21 cellular contexts compared by ENCODE assay signal in genomic region chr10:133481657-133482056, GRCh38. TPM values are rescaled to one million over a fixed set of nuclear protein-coding genes. Genes with fewer than 3 reads are reported as not detected.
DNase-seq lines count a peak whose midpoint lies in the region; ATAC-seq and TF ChIP-seq lines count a peak whose summit lies in the region.
"Had no signal": no experiment of that assay in that cellular context is flagged by ENCODE, and none has a peak within 500 bp of the region (broad histone marks: within the 10 kb centered on the region; RNA-seq: fewer than 3 reads in every experiment).

No MANE protein-coding gene starts in this region.

- H3K9me3 ChIP-seq in T-helper 17 cell (ENCODE audit: control insufficient read depth, low read length, poor library complexity, severe bottlenecking), result peaks cover under 1% of the 10 kb centered on the region
- H3K9me3 ChIP-seq in osteoblast (ENCODE audit: low read depth, low read length), result no peaks in the 10 kb centered on the region
- peaks cover 6 to 40% (median 21%) of the 10 kb centered on the region in 3 donors for H3K9me3 ChIP-seq in tibial artery
- H3K9me3 ChIP-seq: HAP-1 had no signal

- no peak overlapping the region for H3K4me3 Mint-ChIP-seq in activated CD4-positive, alpha-beta T cell treated with anti-CD3 and anti-CD28 coated beads, Interleukin-2, amount 10 ng/mL, durations not matched to agents 24 days and 14 days
- no peak overlapping the region for H3K4me3 Mint-ChIP-seq in T-helper 17 cell
- H3K4me3 Mint-ChIP-seq: B cell; CD4-positive, alpha-beta T cell; HFFc6 had no signal

- no peak for TF ChIP-seq CTCF in GM13977 (IDR thresholded peaks at IDR 0.05; ENCODE audit: extremely low read depth, insufficient read depth, missing control alignments)
- TF ChIP-seq CTCF in osteoblast (IDR thresholded peaks at IDR 0.05; ENCODE audit: extremely low read depth, low read depth, low read length), result no peak
- TF ChIP-seq CTCF in GM13976 (IDR thresholded peaks at IDR 0.05; ENCODE audit: borderline replicate concordance, control extremely low read depth, extremely low read depth, insufficient read depth, missing control alignments), result no peak
- no peak for TF ChIP-seq CTCF in tibial artery (IDR thresholded peaks at IDR 0.05)

- H3K36me3 ChIP-seq in osteoblast (ENCODE audit: insufficient read depth, low read length) (no peaks in the 10 kb centered on the region), tibial artery (peaks cover 0 to 10% (median 9%) of the 10 kb centered on the region in 3 donors)
- H3K36me3 ChIP-seq: HAP-1 had no signal

- peaks cover 25% of the 10 kb centered on the region for H3K9me3 Mint-ChIP-seq in activated CD4-positive, alpha-beta T cell treated with anti-CD3 and anti-CD28 coated beads, Interleukin-2, amount 10 ng/mL, durations not matched to agents 24 days and 14 days

- H3K79me2 ChIP-seq in osteoblast (ENCODE audit: insufficient read depth, low read length), result no peaks in the 10 kb centered on the region

- no peak overlapping the region for H3K27ac Mint-ChIP-seq in activated CD4-positive, alpha-beta T cell treated with anti-CD3 and anti-CD28 coated beads, Interleukin-2, amount 10 ng/mL, durations not matched to agents 24 days and 14 days
- peak overlapping the region; percentile 39 for H3K27ac Mint-ChIP-seq in T-helper 17 cell
- H3K27ac Mint-ChIP-seq: B cell; CD4-positive, alpha-beta T cell; HFFc6 had no signal

- H3K4me1 ChIP-seq in osteoblast (ENCODE audit: insufficient read depth, low read length) (no peaks in the 10 kb centered on the region), tibial artery (no peaks in the 10 kb centered on the region)
- H3K4me1 ChIP-seq: HAP-1 had no signal

- no peak overlapping the region for H2AFZ ChIP-seq in osteoblast (ENCODE audit: low read length)

- peaks cover 8% of the 10 kb centered on the region for H3K27me3 Mint-ChIP-seq in activated CD4-positive, alpha-beta T cell treated with anti-CD3 and anti-CD28 coated beads, Interleukin-2, amount 10 ng/mL, durations not matched to agents 24 days and 14 days
- H3K27me3 Mint-ChIP-seq in T-helper 17 cell, result no peaks in the 10 kb centered on the region
- H3K27me3 Mint-ChIP-seq: CD4-positive, alpha-beta T cell had no signal

- DNase-seq in activated CD4-positive, alpha-beta T cell treated with anti-CD3 and anti-CD28 coated beads, Interleukin-2, amount 10 ng/mL, durations not matched to agents 24 days and 14 days, result peak; percentile 32
- DNase-seq in activated CD4-positive, alpha-beta T cell treated with anti-CD3 and anti-CD28 coated beads for 1 hour, result no peak
- DNase-seq in GM13977 (ENCODE audit: low spot score) (peak; percentile 2), T-helper 17 cell (no peak), osteoblast (ENCODE audit: insufficient read length, low spot score, missing footprints) (peak; percentile 71), GM13976 (ENCODE audit: low spot score) (no peak), tibial artery (no peak), UCSD-AML1 (lab: John Stamatoyannopoulos, UW; ENCODE audit: unreplicated experiment) (no peak)
- DNase-seq: C1 segment of cervical spinal cord; Calu3; CD4-positive, alpha-beta T cell; DMS 273 treated with DMSO at 0.1 percent for 48 hours; DMS79; GOT3; HFFc6 had no signal

- no peak overlapping the region for H3K4me2 ChIP-seq in osteoblast (ENCODE audit: insufficient read depth, low read length)

- H3K27ac ChIP-seq in osteoblast (ENCODE audit: low read depth, low read length) (no peak overlapping the region), tibial artery (no peak overlapping the region)
- H3K27ac ChIP-seq: 22Rv1, HL-60 had no signal

- peaks cover under 1% of the 10 kb centered on the region for H3K36me3 Mint-ChIP-seq in activated CD4-positive, alpha-beta T cell treated with anti-CD3 and anti-CD28 coated beads, Interleukin-2, amount 10 ng/mL, durations not matched to agents 24 days and 14 days (ENCODE audit: low read depth)
- peaks cover 2% of the 10 kb centered on the region for H3K36me3 Mint-ChIP-seq in T-helper 17 cell (ENCODE audit: low read depth)

- H3K4me3 ChIP-seq in osteoblast (ENCODE audit: insufficient read depth, low read length) (no peak overlapping the region), tibial artery (no peak overlapping the region)
- H3K4me3 ChIP-seq: GM12878, HAP-1 had no signal

- H3K4me1 Mint-ChIP-seq in activated CD4-positive, alpha-beta T cell treated with anti-CD3 and anti-CD28 coated beads, Interleukin-2, amount 10 ng/mL, durations not matched to agents 24 days and 14 days, result no peaks in the 10 kb centered on the region
- peaks cover 2% of the 10 kb centered on the region for H3K4me1 Mint-ChIP-seq in T-helper 17 cell
- H3K4me1 Mint-ChIP-seq: B cell had no signal

- in situ Hi-C loops in GM13977 (cut with MboI; ENCODE audit: low pct_unique_long_range_greater_than_20kb, low sequenced_read_pairs, unreplicated experiment), result no loop called here
- in situ Hi-C loops in GM13976 (cut with MboI; ENCODE audit: low sequenced_read_pairs, unreplicated experiment), result no loop called here

- H3K27me3 ChIP-seq in osteoblast (ENCODE audit: insufficient read depth, low read length), result no peaks in the 10 kb centered on the region
- H3K27me3 ChIP-seq in tibial artery, result no peaks in the 10 kb centered on the region

- ATAC-seq in T-helper 17 cell, result no peak
- ATAC-seq: GM12878 had no signal

- intact Hi-C loops in activated CD4-positive, alpha-beta T cell treated with anti-CD3 and anti-CD28 coated beads, Interleukin-2, amount 10 ng/mL, durations not matched to agents 24 days and 14 days (cut with micrococcal nuclease), result no loop called here
- intact Hi-C loops in tibial artery (cut with DNase I; ENCODE audit: low total_unique reads), result no loop called here

- H4K20me1 ChIP-seq in osteoblast (ENCODE audit: insufficient read depth, low read length), result no peaks in the 10 kb centered on the region

RNA-seq across cellular contexts. Expression of gene SCART1, which starts 27.9 kb away (rescaled TPM):
- 0.76 and 0.77 TPM in 2 replicates for total RNA-seq in activated CD4-positive, alpha-beta T cell treated with anti-CD3 and anti-CD28 coated beads, Interleukin-2, amount 10 ng/mL, durations not matched to agents 24 days and 14 days
- total RNA-seq in T-helper 17 cell, result 10 to 100 TPM; 20.6 to 38.6 TPM
- total RNA-seq in osteoblast, result 5.1 and 5.6 TPM in 2 replicates

RNA-seq across cellular contexts. Expression of gene CYP2E1, which starts 45.5 kb away (rescaled TPM):
- 0.33 and 0.40 TPM in 2 replicates for total RNA-seq in activated CD4-positive, alpha-beta T cell treated with anti-CD3 and anti-CD28 coated beads, Interleukin-2, amount 10 ng/mL, durations not matched to agents 24 days and 14 days
- total RNA-seq in T-helper 17 cell, result 10 to 100 TPM; 12.3 to 14.5 TPM
- total RNA-seq in osteoblast, result 1.5 and 1.8 TPM in 2 replicates

RNA-seq across cellular contexts. Expression of gene SPRN, which starts 57.2 kb away (rescaled TPM):
- total RNA-seq in activated CD4-positive, alpha-beta T cell treated with anti-CD3 and anti-CD28 coated beads, Interleukin-2, amount 10 ng/mL, durations not matched to agents 24 days and 14 days, result not detected in 2 replicates
- total RNA-seq in T-helper 17 cell, result not detected
- under 0.01 TPM in 2 replicates for total RNA-seq in osteoblast
- total RNA-seq: B cell; Calu3; CD4-positive, alpha-beta T cell; G401; GM12878 had no signal

Comparison
In these comparisons a context has a peak if more than half of its experiments do, and no peak if none do; other contexts are left out.
1. DNase-seq: peak in activated CD4-positive, alpha-beta T cell treated with anti-CD3 and anti-CD28 coated beads, Interleukin-2, amount 10 ng/mL, durations not matched to agents 24 days and 14 days (single experiment), GM13977 (single experiment) and osteoblast (single experiment); none in activated CD4-positive, alpha-beta T cell treated with anti-CD3 and anti-CD28 coated beads for 1 hour (single experiment), T-helper 17 cell (0 of 3), GM13976 (single experiment), tibial artery (0 of 2) and UCSD-AML1 (single experiment).